In the genomic region with DNA sequence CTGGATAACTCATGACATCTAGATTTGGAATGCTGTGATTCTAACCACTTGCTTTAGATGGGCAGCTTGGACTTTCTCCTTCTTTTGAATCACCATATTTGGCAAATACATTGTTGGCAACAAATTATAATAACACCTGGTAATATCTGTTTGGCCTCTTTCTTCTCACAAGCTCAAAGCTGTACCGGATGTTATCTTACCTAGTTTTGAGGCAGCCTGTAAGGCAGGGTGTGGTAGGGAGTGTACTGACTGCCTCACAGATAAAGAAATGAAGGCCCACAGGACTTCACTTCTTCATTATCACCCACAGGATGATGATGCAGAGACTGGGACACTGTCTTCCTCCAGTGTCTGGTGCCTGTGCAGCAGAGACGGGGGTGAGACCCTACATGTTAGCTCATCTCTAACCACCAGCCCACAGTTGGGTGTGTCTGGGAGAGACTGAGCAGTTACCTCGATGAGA, we compare ENCODE assay signal across 19 cellular contexts. TPM values are rescaled to one million over a fixed set of nuclear protein-coding genes. Genes with fewer than 3 reads are reported as not detected.
DNase-seq lines count a peak whose midpoint lies in the region; ATAC-seq and TF ChIP-seq lines count a peak whose summit lies in the region.
"Had no signal": no experiment of that assay in that cellular context is flagged by ENCODE, and none has a peak within 500 bp of the region (broad histone marks: within the 10 kb centered on the region; RNA-seq: fewer than 3 reads in every experiment).

No MANE protein-coding gene starts in this region.

- DNase-seq in stimulated activated CD4-positive, alpha-beta T cell treated with anti-CD3 and anti-CD28 coated beads, Interleukin-1b, Interleukin-23, amount 100 ng/mL, for 48 hours = peak; percentile 17
- DNase-seq in stimulated activated CD4-positive, alpha-beta T cell treated with anti-CD3 and anti-CD28 coated beads, Interleukin-4, amount 100 ng/mL, for 24 hours = no peak
- DNase-seq in T-helper 17 cell = peak in 1 of 3 donors; percentile 19
- peak; percentile 38 for DNase-seq in colonic mucosa
- no peak for DNase-seq in suprapubic skin (ENCODE audit: low spot score in 2 of 2)
- no peak for DNase-seq in foreskin melanocyte
- DNase-seq in OCI-LY7 (ENCODE audit: low spot score) = no peak
- DNase-seq: activated B cell treated with CpG ODN at 0.5 μM for 24 hours, caudate nucleus, heart left ventricle, KBM-7, NCI-H1105 treated with DMSO at 0.1 percent for 48 hours, NCI-H510A, OCI-M1, pancreas had no signal

- POLR2A ChIA-PET in OCI-LY7 (lab: Charles Lee) = interaction anchor here (0.5 kb wide), 1 partner anchor 19 kb away, joined by 3 read pairs; no protein-coding TSS in a partner anchor

- peaks cover 7% of the 10 kb centered on the region for H3K4me1 ChIP-seq in colonic mucosa
- H3K4me1 ChIP-seq in suprapubic skin = peaks cover 44% of the 10 kb centered on the region
- no peaks in the 10 kb centered on the region for H3K4me1 ChIP-seq in OCI-LY7 (ENCODE audit: insufficient read depth, low read length, poor library complexity, severe bottlenecking)
- H3K4me1 ChIP-seq: heart left ventricle had no signal

- no peaks in the 10 kb centered on the region for H3K27me3 Mint-ChIP-seq in T-helper 17 cell
- H3K27me3 Mint-ChIP-seq: activated B cell treated with CpG ODN at 0.5 μM for 24 hours; activated naive CD8-positive, alpha-beta T cell had no signal

- H3K4me3 ChIP-seq in colonic mucosa (no peak overlapping the region), suprapubic skin (no peak overlapping the region), OCI-LY7 (ENCODE audit: low read depth, low read length, poor library complexity, severe bottlenecking) (no peak overlapping the region)
- H3K4me3 ChIP-seq: heart left ventricle, pancreas, skin epidermis, thoracic aorta had no signal

- peaks cover 5% of the 10 kb centered on the region for H3K4me1 Mint-ChIP-seq in T-helper 17 cell
- H3K4me1 Mint-ChIP-seq: activated B cell treated with CpG ODN at 0.5 μM for 24 hours had no signal

- H3K36me3 ChIP-seq in colonic mucosa = no peaks in the 10 kb centered on the region
- peaks cover 19% of the 10 kb centered on the region for H3K36me3 ChIP-seq in suprapubic skin
- H3K36me3 ChIP-seq in OCI-LY7 (ENCODE audit: insufficient read depth, low read length) = no peaks in the 10 kb centered on the region

- H3K9me3 ChIP-seq in T-helper 17 cell (ENCODE audit: control insufficient read depth, low read length, poor library complexity, severe bottlenecking) (no peaks in the 10 kb centered on the region), colonic mucosa (no peaks in the 10 kb centered on the region), suprapubic skin (no peaks in the 10 kb centered on the region), OCI-LY7 (ENCODE audit: low read length) (no peaks in the 10 kb centered on the region)
- H3K9me3 ChIP-seq: heart left ventricle, pancreas, thoracic aorta had no signal

- no peak overlapping the region for H3K4me3 Mint-ChIP-seq in T-helper 17 cell
- H3K4me3 Mint-ChIP-seq: activated B cell treated with CpG ODN at 0.5 μM for 24 hours; activated naive CD8-positive, alpha-beta T cell had no signal

- peak overlapping the region in 1 of 2 donors; percentile 52 for H3K9ac ChIP-seq in colonic mucosa (ENCODE audit: low read depth in 2 of 2, low read length in 2 of 2)

- H3K27ac ChIP-seq in colonic mucosa (peak overlapping the region; percentile 44), suprapubic skin (peak overlapping the region; percentile 57), OCI-LY7 (ENCODE audit: low read depth, low read length, poor library complexity, severe bottlenecking) (no peak overlapping the region)
- H3K27ac ChIP-seq: heart left ventricle, pancreas, thoracic aorta had no signal

- no peak for TF ChIP-seq EP300 in suprapubic skin (IDR thresholded peaks at IDR 0.05)

- ATAC-seq in T-helper 17 cell = peak; percentile 92
- ATAC-seq in GM18867 (IDR thresholded peaks at IDR 0.05; ENCODE audit: unreplicated experiment) = no peak
- ATAC-seq: heart left ventricle had no signal

- TF ChIP-seq POLR2A in suprapubic skin (IDR thresholded peaks at IDR 0.05) = no peak

- H3K36me3 Mint-ChIP-seq in T-helper 17 cell (ENCODE audit: low read depth) = no peaks in the 10 kb centered on the region

- H4K20me1 ChIP-seq in OCI-LY7 (ENCODE audit: insufficient read depth, low read length) = no peaks in the 10 kb centered on the region

- no peaks in the 10 kb centered on the region for H3K9me2 ChIP-seq in OCI-LY7 (ENCODE audit: insufficient read depth, low read length)

- H3K27ac Mint-ChIP-seq in T-helper 17 cell = peak overlapping the region; percentile 81
- H3K27ac Mint-ChIP-seq: activated B cell treated with CpG ODN at 0.5 μM for 24 hours; activated naive CD8-positive, alpha-beta T cell had no signal

- 71% methylated on average over 3 of the region's 3 CpGs for WGBS in suprapubic skin

- no peak overlapping the region for H3K4me2 ChIP-seq in OCI-LY7 (ENCODE audit: low read length)

- H3K27me3 ChIP-seq in colonic mucosa (no peaks in the 10 kb centered on the region), suprapubic skin (no peaks in the 10 kb centered on the region)
- H3K27me3 ChIP-seq: heart left ventricle, pancreas had no signal

- no peaks in the 10 kb centered on the region for H3K79me2 ChIP-seq in OCI-LY7 (ENCODE audit: insufficient read depth, low read depth, low read length)

- H2AFZ ChIP-seq in OCI-LY7 (ENCODE audit: low read length) = no peak overlapping the region

- intact Hi-C loops in colonic mucosa (cut with DNase I) (no loop called here), OCI-LY7 (cut with micrococcal nuclease; ENCODE audit: unreplicated experiment) (no loop called here)

- no TSS peak for BruUV-seq in OCI-LY7 (replicated peaks; lab: Mats Ljungman, UMichigan)

- TF ChIP-seq CTCF in colonic mucosa (IDR thresholded peaks at IDR 0.05) (no peak), suprapubic skin (IDR thresholded peaks at IDR 0.05) (no peak), OCI-LY7 (conservative IDR thresholded peaks at IDR 0.05; ENCODE audit: low read length) (no peak)

- CTCF ChIA-PET in OCI-LY7 (lab: Charles Lee; ENCODE audit: unreplicated experiment) = no interaction called here

RNA-seq across cellular contexts. Expression of a gene that starts 28.5 kb away (rescaled TPM):
- total RNA-seq in T-helper 17 cell (10 to 100 TPM; 11.4 to 18.2 TPM), colonic mucosa (10 to 100 TPM; 25.5 to 40.6 TPM), suprapubic skin (100 to 1,000 TPM in 1 of 4 donors, 10 to 100 TPM in 3; 83.4 to 121 (median 91.5) TPM), OCI-LY7 (2022) (0.13 TPM in 1 of 2 replicates, not detected in the other)
- total RNA-seq in OCI-LY7 (2014; rRNA removed; shearing (Covaris generic)) = 0.06 TPM in 1 of 2 replicates, not detected in the other

RNA-seq across cellular contexts. Expression of a gene that starts 43.2 kb away (rescaled TPM):
- total RNA-seq in T-helper 17 cell = 10 to 100 TPM; 19.6 to 22.8 TPM
- total RNA-seq in colonic mucosa = 10 to 100 TPM; 28.7 to 32.0 TPM
- 10 to 100 TPM; 19.8 to 45.4 (median 29.0) TPM for total RNA-seq in suprapubic skin
- 13.5 and 16.4 TPM in 2 replicates for total RNA-seq in OCI-LY7 (2014; rRNA removed; shearing (Covaris generic))
- 31.6 and 32.0 TPM in 2 replicates for total RNA-seq in OCI-LY7 (2022)

RNA-seq across cellular contexts. Expression of a gene that starts 57.5 kb away (rescaled TPM):
- total RNA-seq in T-helper 17 cell (under 1 TPM; 0.60 to 0.75 TPM), colonic mucosa (100 to 1,000 TPM; 118 to 148 TPM), suprapubic skin (10 to 100 TPM; 37.9 to 62.4 (median 41.7) TPM), OCI-LY7 (2022) (5.5 TPM in 2 replicates)
- 1.7 and 2.5 TPM in 2 replicates for total RNA-seq in OCI-LY7 (2014; rRNA removed; shearing (Covaris generic))

Comparison
In these comparisons a context has a peak if more than half of its experiments do, and no peak if none do; other contexts are left out.
1. DNase-seq: peak in stimulated activated CD4-positive, alpha-beta T cell treated with anti-CD3 and anti-CD28 coated beads, Interleukin-1b, Interleukin-23, amount 100 ng/mL, for 48 hours (single experiment) and colonic mucosa (single experiment); none in stimulated activated CD4-positive, alpha-beta T cell treated with anti-CD3 and anti-CD28 coated beads, Interleukin-4, amount 100 ng/mL, for 24 hours (single experiment), suprapubic skin (0 of 2), foreskin melanocyte (single experiment) and OCI-LY7 (single experiment).
2. RNA of a gene that starts 28.5 kb away (total RNA-seq): 83.4 to 121 TPM in suprapubic skin, 25.5 to 40.6 TPM in colonic mucosa and 11.4 to 18.2 TPM in T-helper 17 cell; 0.06 to 0.13 TPM in OCI-LY7; every median in the first group is over 10 times any median in the second.
3. RNA of a gene that starts 57.5 kb away (total RNA-seq): 118 to 148 TPM in colonic mucosa and 37.9 to 62.4 TPM in suprapubic skin; 1.7 to 5.5 TPM in OCI-LY7 and 0.60 to 0.75 TPM in T-helper 17 cell; every median in the first group is over 4 times any median in the second.